In genomic region chr3:64223809-64224570, GRCh38 we compare ENCODE assay signal across 1 cellular context.
TF ChIP-seq lines count a peak whose summit lies in the region.

No MANE protein-coding gene starts in this region.

TF ChIP-seq in HepG2, 621 proteins besides CTCF, POLR2A, EP300 and RAD21 (continued from another document):
- TF ChIP-seq ZNF609 (CRISPR knock-in tag; IDR thresholded peaks at IDR 0.05; ENCODE audit: borderline replicate concordance) (no peak), ZFP36L2 (CRISPR knock-in tag; IDR thresholded peaks at IDR 0.05) (no peak), ZNF296 (CRISPR knock-in tag; conservative IDR thresholded peaks at IDR 0.05) (no peak), FOXC1 (CRISPR knock-in tag; IDR thresholded peaks at IDR 0.05; ENCODE audit: borderline replicate concordance) (no peak), TIGD3 (CRISPR knock-in tag; IDR thresholded peaks at IDR 0.05; ENCODE audit: borderline replicate concordance) (no peak), NFIC (IDR thresholded peaks at IDR 0.05; ENCODE audit: low read length) (no peak), SUZ12 (IDR thresholded peaks at IDR 0.05; ENCODE audit: low read depth, low read length) (no peak), TCF7L2 (IDR thresholded peaks at IDR 0.05; ENCODE audit: low read depth, low read length) (no peak), CENPBD1 (CRISPR knock-in tag; IDR thresholded peaks at IDR 0.05; ENCODE audit: borderline replicate concordance, low read depth) (no peak), MXD4 (CRISPR knock-in tag; IDR thresholded peaks at IDR 0.05) (no peak), PAF1 (CRISPR knock-in tag; IDR thresholded peaks at IDR 0.05) (no peak), ATF4 (CRISPR knock-in tag; IDR thresholded peaks at IDR 0.05) (no peak), FOSL1 (CRISPR knock-in tag; IDR thresholded peaks at IDR 0.05; ENCODE audit: borderline replicate concordance) (no peak), ARID5B (CRISPR knock-in tag; IDR thresholded peaks at IDR 0.05) (no peak)
TF ChIP-seq in HepG2: peak in this region for 0.
